1 cellular context compared by ENCODE assay signal in the genomic region with DNA sequence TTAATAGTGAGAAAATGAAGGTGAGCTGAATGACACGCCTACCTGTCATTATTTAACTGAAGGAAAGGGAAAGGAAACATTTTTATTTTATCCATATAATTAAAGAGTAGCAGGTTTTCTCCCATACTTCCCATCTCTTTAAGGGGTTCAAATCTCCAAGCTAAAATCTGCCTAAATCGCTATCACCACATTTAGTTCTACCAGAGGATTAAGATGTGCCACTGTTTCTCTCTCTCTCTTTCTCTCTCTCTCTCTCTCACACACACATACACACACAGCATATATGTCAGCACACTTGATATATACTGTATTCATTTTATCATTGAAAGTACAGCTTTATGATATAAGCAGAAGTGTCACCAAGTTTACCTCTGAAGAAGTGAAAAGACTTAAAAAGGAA.
TF ChIP-seq lines count a peak whose summit lies in the region.

No MANE protein-coding gene starts in this region.

TF ChIP-seq in WTC11, 78 proteins besides CTCF, POLR2A, EP300 and RAD21 (continued from another document):
- TF ChIP-seq MAX (CRISPR knock-in tag; IDR thresholded peaks at IDR 0.05), result no peak
- no peak for TF ChIP-seq NR1H2 (CRISPR knock-in tag; IDR thresholded peaks at IDR 0.05)
- no peak for TF ChIP-seq GABPB1 (CRISPR knock-in tag; IDR thresholded peaks at IDR 0.05)
- TF ChIP-seq ATF1 (CRISPR knock-in tag; IDR thresholded peaks at IDR 0.05), result no peak
- no peak for TF ChIP-seq ZNF232 (CRISPR knock-in tag; IDR thresholded peaks at IDR 0.05)
- no peak for TF ChIP-seq ZNF219 (CRISPR knock-in tag; IDR thresholded peaks at IDR 0.05; ENCODE audit: borderline replicate concordance)
